Comparison of ENCODE assay signal across 24 cellular contexts in the genomic region with DNA sequence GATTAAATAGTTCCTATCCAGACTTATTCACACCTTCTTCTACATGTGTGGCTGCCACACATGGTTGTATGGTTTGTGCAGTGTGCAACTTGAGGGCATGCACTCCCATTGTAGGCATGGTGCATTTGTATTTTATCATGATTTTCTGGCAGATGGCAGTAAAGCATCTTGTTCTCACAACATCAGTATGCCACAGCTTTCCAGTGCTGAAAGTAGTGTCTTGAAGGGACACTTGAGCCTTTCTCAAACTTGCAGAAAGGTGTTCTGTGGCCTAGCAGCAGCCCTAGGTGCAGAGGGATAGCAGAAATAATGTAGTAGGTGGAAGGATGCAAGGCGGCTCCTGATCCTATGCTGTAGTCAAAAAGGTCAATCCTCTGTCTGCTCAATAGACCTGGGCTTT.
"Had no signal": no experiment of that assay in that cellular context is flagged by ENCODE, and none has a peak within 500 bp of the region (broad histone marks: within the 10 kb centered on the region; RNA-seq: fewer than 3 reads in every experiment).

No MANE protein-coding gene starts in this region.

- DNase-seq: cortex of kidney; foreskin melanocyte; hypothalamus; immature natural killer cell; islet precursor cell; mesenchymal stem cell; mucosa of descending colon; naive B cell; stimulated activated CD4-positive, alpha-beta T cell treated with anti-CD3 and anti-CD28 coated beads, Interleukin-12 subunit alpha, Interleukin-12 subunit beta, amount 100 ng/mL, for 4 hours; stimulated activated CD4-positive, alpha-beta T cell treated with anti-CD3 and anti-CD28 coated beads, Interleukin-1b, Interleukin-23, amount 100 ng/mL, for 48 hours; stimulated activated CD4-positive, alpha-beta T cell treated with anti-CD3 and anti-CD28 coated beads, Interleukin-4, amount 100 ng/mL, for 1 hour; stimulated activated CD8-positive, alpha-beta memory T cell treated with anti-CD3 and anti-CD28 coated beads, Interleukin-4, amount 100 ng/mL, for 48 hours; stimulated activated naive CD4-positive, alpha-beta T cell; stimulated activated naive CD8-positive, alpha-beta T cell treated with anti-CD3 and anti-CD28 coated beads, Interleukin-15, amount 100 ng/mL, for 72 hours; transverse colon; upper lobe of right lung; uterus had no signal

- H3K27me3 ChIP-seq: right atrium auricular region, suprapubic skin, transverse colon, upper lobe of right lung, uterus had no signal

- ATAC-seq: esophagus mucosa; mucosa of descending colon; natural killer cell treated with Interleukin-12 subunit alpha and Interleukin-12 subunit beta and Interleukin-15 and Interleukin-18, amount 100 ng/mL, for 72 hours; sciatic nerve; stimulated activated naive CD8-positive, alpha-beta T cell treated with anti-CD3 and anti-CD28 coated beads, Interleukin-15, amount 100 ng/mL, for 72 hours; upper lobe of right lung had no signal

- H3K4me3 ChIP-seq: mucosa of descending colon, prostate gland, right atrium auricular region, smooth muscle cell, suprapubic skin, transverse colon, upper lobe of right lung, uterus had no signal

- H3K27ac ChIP-seq: prostate gland, right atrium auricular region, suprapubic skin, transverse colon, upper lobe of right lung, uterus had no signal

- H3K36me3 ChIP-seq: prostate gland, right atrium auricular region, suprapubic skin, transverse colon, upper lobe of right lung, uterus had no signal

- H3K4me1 ChIP-seq: prostate gland, right atrium auricular region, suprapubic skin, transverse colon, upper lobe of right lung, uterus had no signal

- H3K9me3 ChIP-seq: mucosa of descending colon, prostate gland, right atrium auricular region, suprapubic skin, transverse colon, upper lobe of right lung, uterus had no signal
